Comparison of ENCODE assay signal across 24 cellular contexts in the genomic region with DNA sequence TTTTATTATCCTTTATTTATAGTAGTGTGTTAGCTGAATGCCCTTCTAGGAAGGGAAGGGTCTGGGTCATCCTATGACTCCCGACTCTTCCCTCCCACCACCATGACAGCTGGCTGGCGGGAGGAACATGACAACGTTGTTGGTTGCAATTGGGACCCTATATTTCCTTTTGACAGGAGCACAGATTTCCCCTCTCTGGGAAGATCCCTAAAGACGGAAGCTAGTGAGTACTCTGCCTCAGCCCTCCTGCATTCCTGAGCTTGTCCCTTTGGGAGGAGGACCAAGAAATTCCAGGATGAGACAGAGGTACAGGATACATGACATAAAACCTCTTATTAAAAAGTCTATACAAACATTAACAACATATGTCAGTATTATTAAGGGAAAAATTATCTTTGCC.
"Had no signal": no experiment of that assay in that cellular context is flagged by ENCODE, and none has a peak within 500 bp of the region (broad histone marks: within the 10 kb centered on the region; RNA-seq: fewer than 3 reads in every experiment).

No MANE protein-coding gene starts in this region.

- H3K27ac Mint-ChIP-seq: activated naive CD8-positive, alpha-beta T cell; activated T-helper 2 cell treated with anti-CD3 and anti-CD28 coated beads, Interferon-gamma antibody, Interleukin-2, Interleukin-4, amounts not matched to agents 10 μg/mL and 5 μg/mL and 100 μg/mL, durations not matched to agents 14 hours and 24 hours and 36 hours; dendritic cell treated with granulocyte-macrophage colony-stimulating factor and Interleukin-4, amounts not matched to agents 40 ng/mL and 50 ng/mL, for 4 days; natural killer cell treated with Interleukin-12 subunit alpha and Interleukin-12 subunit beta and Interleukin-15 and Interleukin-18, amount 100 ng/mL, for 72 hours; type B pancreatic cell had no signal

- H3K36me3 ChIP-seq: adrenal gland, ascending aorta, brain microvascular endothelial cell, vagina had no signal

- H3K27me3 Mint-ChIP-seq: activated naive CD8-positive, alpha-beta T cell; dendritic cell treated with granulocyte-macrophage colony-stimulating factor and Interleukin-4, amounts not matched to agents 40 ng/mL and 50 ng/mL, for 4 days; natural killer cell treated with Interleukin-12 subunit alpha and Interleukin-12 subunit beta and Interleukin-15 and Interleukin-18, amount 100 ng/mL, for 72 hours; type B pancreatic cell had no signal

- H3K4me3 ChIP-seq: adrenal gland, ascending aorta, testis, vagina had no signal

- ATAC-seq: activated T-cell treated with anti-CD3 and anti-CD28 coated beads, Interleukin-2, amount 50 U/mL, for 4 hours; natural killer cell treated with Interleukin-12 subunit alpha and Interleukin-12 subunit beta and Interleukin-15 and Interleukin-18, amount 100 ng/mL, for 72 hours had no signal

- H3K27ac ChIP-seq: adrenal gland, ascending aorta, brain microvascular endothelial cell, testis, vagina had no signal

- H3K4me1 ChIP-seq: adrenal gland, ascending aorta, testis, vagina had no signal

- H3K4me3 Mint-ChIP-seq: activated naive CD8-positive, alpha-beta T cell; activated T-cell treated with anti-CD3 and anti-CD28 coated beads, Interleukin-2, amount 50 U/mL, for 4 hours; dendritic cell treated with granulocyte-macrophage colony-stimulating factor and Interleukin-4, amounts not matched to agents 40 ng/mL and 50 ng/mL, for 4 days; natural killer cell treated with Interleukin-12 subunit alpha and Interleukin-12 subunit beta and Interleukin-15 and Interleukin-18, amount 100 ng/mL, for 72 hours; type B pancreatic cell had no signal

- H3K36me3 Mint-ChIP-seq: activated naive CD8-positive, alpha-beta T cell; natural killer cell treated with Interleukin-12 subunit alpha and Interleukin-12 subunit beta and Interleukin-15 and Interleukin-18, amount 100 ng/mL, for 72 hours had no signal

- DNase-seq: activated CD4-positive, alpha-beta T cell treated with anti-CD3 and anti-CD28 coated beads for 4 hours; activated CD4-positive, alpha-beta T cell treated with anti-CD3 and anti-CD28 coated beads, Interleukin-2, amount 50 U/mL, for 48 hours; activated CD4-positive, CD25-positive, alpha-beta regulatory T cell; activated CD8-positive, alpha-beta memory T cell treated with anti-CD3 and anti-CD28 coated beads, Interleukin-2, amount 50 U/mL, for 48 hours; activated naive CD4-positive, alpha-beta T cell; activated T-cell treated with anti-CD3 and anti-CD28 coated beads, Interleukin-2, amount 50 U/mL, for 4 hours; adrenal gland; brain microvascular endothelial cell; caudate nucleus; effector CD4-positive, alpha-beta T cell; erythroblast; foreskin fibroblast; occipital lobe; stimulated activated CD4-positive, alpha-beta T cell treated with anti-CD3 and anti-CD28 coated beads, Interleukin-2, amount 100 ng/mL, for 48 hours; stimulated activated CD8-positive, alpha-beta memory T cell treated with anti-CD3 and anti-CD28 coated beads, Interleukin-4, amount 100 ng/mL, for 48 hours; stimulated activated naive CD4-positive, alpha-beta T cell; testis had no signal

- H3K27me3 ChIP-seq: adrenal gland, ascending aorta, brain microvascular endothelial cell, testis, vagina had no signal

- H3K9me3 ChIP-seq: ascending aorta, testis, vagina had no signal
